1 cellular context compared by ENCODE assay signal in the genomic region with DNA sequence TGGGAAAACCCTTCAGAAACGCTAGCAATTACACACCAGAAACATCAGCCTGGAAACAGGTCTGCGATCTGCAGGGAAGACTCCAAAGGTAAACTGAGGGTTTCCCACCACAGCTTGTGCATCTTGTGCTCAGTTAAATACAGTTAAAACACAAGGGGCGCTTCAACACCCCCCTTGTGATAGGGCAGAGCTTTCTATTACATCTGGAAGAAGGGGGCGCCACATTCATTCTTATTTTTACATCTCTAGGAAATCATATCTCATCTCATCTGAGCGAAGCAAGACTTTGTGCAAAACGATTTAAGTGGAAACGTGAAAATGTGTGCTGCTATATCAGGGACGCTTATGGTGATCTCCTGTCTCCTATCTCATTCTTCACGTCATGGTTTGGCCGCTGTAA.
TF ChIP-seq lines count a peak whose summit lies in the region.

No MANE protein-coding gene starts in this region.

TF ChIP-seq in H1, 55 proteins besides CTCF, POLR2A, EP300 and RAD21:
- TF ChIP-seq JUN (IDR thresholded peaks at IDR 0.05; ENCODE audit: low read depth, low read length) (no peak), RXRA (IDR thresholded peaks at IDR 0.05; ENCODE audit: insufficient read depth, low read depth, low read length) (no peak), CEBPB (IDR thresholded peaks at IDR 0.05; ENCODE audit: low read depth, low read length) (no peak), SIX5 (IDR thresholded peaks at IDR 0.05; ENCODE audit: low read depth, low read length) (no peak), CREB1 (IDR thresholded peaks at IDR 0.05) (no peak), PHF8 (conservative IDR thresholded peaks at IDR 0.05; ENCODE audit: low read depth, low read length) (no peak), SP4 (IDR thresholded peaks at IDR 0.05; ENCODE audit: low read length) (no peak), RFX5 (IDR thresholded peaks at IDR 0.05; ENCODE audit: borderline replicate concordance, low read depth, low read length) (no peak), BRCA1 (IDR thresholded peaks at IDR 0.05; ENCODE audit: low read depth, low read length) (no peak), CTBP2 (IDR thresholded peaks at IDR 0.05; ENCODE audit: borderline replicate concordance, insufficient read depth, insufficient read length, low read length) (no peak), SIN3A (conservative IDR thresholded peaks at IDR 0.05 in 1 of 2, IDR thresholded peaks at IDR 0.05 in 1 of 2; ENCODE audit: low read depth in 1 of 2, low read length in 2 of 2) (no peak), SIRT6 (IDR thresholded peaks at IDR 0.05; ENCODE audit: low read length) (no peak), CHD1 (IDR thresholded peaks at IDR 0.05; ENCODE audit: low read depth, low read length) (no peak), POU5F1 (IDR thresholded peaks at IDR 0.05; ENCODE audit: low read depth, low read length) (no peak)
TF ChIP-seq in H1: peak in this region for 0.
